Comparison of ENCODE assay signal across 19 cellular contexts in genomic region chr7:44144426-44144967, GRCh38. TPM values are rescaled to one million over a fixed set of nuclear protein-coding genes. Genes with fewer than 3 reads are reported as not detected.
A peak's percentile ranks its signal among the peaks of the same experiment; 100 is the strongest.
DNase-seq lines count a peak whose midpoint lies in the region; ATAC-seq and TF ChIP-seq lines count a peak whose summit lies in the region.
"Had no signal": no experiment of that assay in that cellular context is flagged by ENCODE, and none has a peak within 500 bp of the region (broad histone marks: within the 10 kb centered on the region; RNA-seq: fewer than 3 reads in every experiment).

No MANE protein-coding gene starts in this region.

- no peak overlapping the region for H3K27ac Mint-ChIP-seq in WTC11

- ATAC-seq in left cardiac atrium (no peak), WTC11 (no peak)
- ATAC-seq: PC-3 had no signal

- POLR2A ChIA-PET in WTC11 (lab: Charles Lee): no interaction called here

- no peaks in the 10 kb centered on the region for H3K9me3 Mint-ChIP-seq in WTC11
- H3K9me3 Mint-ChIP-seq: CD8-positive, alpha-beta memory T cell had no signal

- no peak overlapping the region for H2AFZ ChIP-seq in osteoblast (ENCODE audit: low read length)

- H3K4me1 ChIP-seq in right atrium auricular region (peaks cover 0 to 37% of the 10 kb centered on the region in 2 donors), osteoblast (ENCODE audit: insufficient read depth, low read length) (no peaks in the 10 kb centered on the region), SJCRH30 (peaks cover 5% of the 10 kb centered on the region)

- peak overlapping the region; percentile 84 to 92 for H3K27ac ChIP-seq in right atrium auricular region
- no peak overlapping the region for H3K27ac ChIP-seq in osteoblast (ENCODE audit: low read depth, low read length)
- H3K27ac ChIP-seq in SJCRH30: no peak overlapping the region
- H3K27ac ChIP-seq: KMS-11 had no signal

- no peaks in the 10 kb centered on the region for H3K36me3 Mint-ChIP-seq in WTC11
- H3K36me3 Mint-ChIP-seq: CD8-positive, alpha-beta memory T cell had no signal

- CTCF ChIA-PET in WTC11 (lab: Charles Lee): interaction anchor here (1.1 to 1.3 kb wide), 3 partner anchors 9 to 52 kb away, joined by 3 to 4 read pairs (median 3); no protein-coding TSS in a partner anchor

- no peaks in the 10 kb centered on the region for H3K27me3 ChIP-seq in right atrium auricular region
- H3K27me3 ChIP-seq in osteoblast (ENCODE audit: insufficient read depth, low read length): peaks cover 15% of the 10 kb centered on the region
- no peaks in the 10 kb centered on the region for H3K27me3 ChIP-seq in SJCRH30
- H3K27me3 ChIP-seq: BE2C had no signal

- no peak overlapping the region for H3K4me2 ChIP-seq in osteoblast (ENCODE audit: insufficient read depth, low read length)
- H3K4me2 ChIP-seq: KMS-11 had no signal

- no peak overlapping the region; the same call in 1 of the 2 replicates for H3K4me3 Mint-ChIP-seq in WTC11

- TF ChIP-seq CTCF in right atrium auricular region (IDR thresholded peaks at IDR 0.05): no peak
- no peak for TF ChIP-seq CTCF in WTC11 (IDR thresholded peaks at IDR 0.05)
- no peak for TF ChIP-seq CTCF in osteoblast (IDR thresholded peaks at IDR 0.05; ENCODE audit: extremely low read depth, low read depth, low read length)

- DNase-seq in right atrium auricular region (ENCODE audit: low spot score): no peak
- no peak for DNase-seq in left cardiac atrium
- peak; percentile 10 for DNase-seq in WTC11 (ENCODE audit: low spot score)
- peak; percentile 89 for DNase-seq in osteoblast (ENCODE audit: insufficient read length, low spot score, missing footprints)
- no peak for DNase-seq in DMS79 (lab: John Stamatoyannopoulos, UW)
- DNase-seq in NCI-H1436 treated with DMSO at 0.1 percent for 48 hours (lab: John Stamatoyannopoulos, UW): no peak
- no peak for DNase-seq in SJCRH30
- DNase-seq: ACHN, BE2C, DMS 273 treated with DMSO at 0.1 percent for 48 hours, EL, NCI-H1092, NCI-H187, NCI-H446, PC-3, SHP77 had no signal

- intact Hi-C loops in left cardiac atrium (cut with DNase I): loop anchor here in 1 of 2 donors (5.0 to 10.0 kb wide), 2 partner anchors 50 to 67 kb away; no protein-coding TSS in a partner anchor

- H4K20me1 ChIP-seq in osteoblast (ENCODE audit: insufficient read depth, low read length): no peaks in the 10 kb centered on the region

- no peaks in the 10 kb centered on the region for H3K79me2 ChIP-seq in osteoblast (ENCODE audit: insufficient read depth, low read length)

- peaks cover 41% of the 10 kb centered on the region for H3K27me3 Mint-ChIP-seq in WTC11 (ENCODE audit: low read depth)

- peaks cover 14% of the 10 kb centered on the region for H3K36me3 ChIP-seq in right atrium auricular region
- H3K36me3 ChIP-seq in osteoblast (ENCODE audit: insufficient read depth, low read length): no peaks in the 10 kb centered on the region
- H3K36me3 ChIP-seq in SJCRH30: no peaks in the 10 kb centered on the region
- H3K36me3 ChIP-seq: BE2C had no signal

- no peaks in the 10 kb centered on the region for H3K9me3 ChIP-seq in right atrium auricular region
- H3K9me3 ChIP-seq in osteoblast (ENCODE audit: low read depth, low read length): no peaks in the 10 kb centered on the region
- H3K9me3 ChIP-seq in SJCRH30 (replicated peaks): no peaks in the 10 kb centered on the region
- H3K9me3 ChIP-seq: BE2C had no signal

- H3K4me1 Mint-ChIP-seq in WTC11: peaks cover 21% of the 10 kb centered on the region

- H3K4me3 ChIP-seq in right atrium auricular region: no peak overlapping the region
- no peak overlapping the region for H3K4me3 ChIP-seq in osteoblast (ENCODE audit: insufficient read depth, low read length)
- H3K4me3 ChIP-seq in SJCRH30: no peak overlapping the region

TF ChIP-seq in WTC11, 78 proteins besides CTCF, POLR2A, EP300 and RAD21 (continues in another document):
- TF ChIP-seq NFYB (CRISPR knock-in tag; conservative IDR thresholded peaks at IDR 0.05; ENCODE audit: low read depth) (no peak), ZNF121 (CRISPR knock-in tag; IDR thresholded peaks at IDR 0.05) (no peak), ZNF232 (CRISPR knock-in tag; IDR thresholded peaks at IDR 0.05) (no peak), RELA (CRISPR knock-in tag; IDR thresholded peaks at IDR 0.05; ENCODE audit: borderline replicate concordance) (no peak), HMGA2 (CRISPR knock-in tag; IDR thresholded peaks at IDR 0.05) (no peak), ZNF416 (CRISPR knock-in tag; IDR thresholded peaks at IDR 0.05) (no peak), GABPB1 (CRISPR knock-in tag; IDR thresholded peaks at IDR 0.05) (no peak), IRF1 (CRISPR knock-in tag; IDR thresholded peaks at IDR 0.05) (no peak), E2F1 (CRISPR knock-in tag; IDR thresholded peaks at IDR 0.05) (no peak), GRHL2 (CRISPR knock-in tag; IDR thresholded peaks at IDR 0.05; ENCODE audit: insufficient replicate concordance, severe bottlenecking) (no peak), STAT6 (CRISPR knock-in tag; conservative IDR thresholded peaks at IDR 0.05; ENCODE audit: low read depth) (no peak), FOXK1 (CRISPR knock-in tag; IDR thresholded peaks at IDR 0.05) (no peak)
- TF ChIP-seq, protein P1, sequence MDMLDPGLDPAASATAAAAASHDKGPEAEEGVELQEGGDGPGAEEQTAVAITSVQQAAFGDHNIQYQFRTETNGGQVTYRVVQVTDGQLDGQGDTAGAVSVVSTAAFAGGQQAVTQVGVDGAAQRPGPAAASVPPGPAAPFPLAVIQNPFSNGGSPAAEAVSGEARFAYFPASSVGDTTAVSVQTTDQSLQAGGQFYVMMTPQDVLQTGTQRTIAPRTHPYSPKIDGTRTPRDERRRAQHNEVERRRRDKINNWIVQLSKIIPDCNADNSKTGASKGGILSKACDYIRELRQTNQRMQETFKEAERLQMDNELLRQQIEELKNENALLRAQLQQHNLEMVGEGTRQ (CRISPR knock-in tag; IDR thresholded peaks at IDR 0.05): no peak
- TF ChIP-seq, protein P2, sequence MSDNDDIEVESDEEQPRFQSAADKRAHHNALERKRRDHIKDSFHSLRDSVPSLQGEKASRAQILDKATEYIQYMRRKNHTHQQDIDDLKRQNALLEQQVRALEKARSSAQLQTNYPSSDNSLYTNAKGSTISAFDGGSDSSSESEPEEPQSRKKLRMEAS (CRISPR knock-in tag; IDR thresholded peaks at IDR 0.05): no peak

RNA-seq across cellular contexts. Expression of gene MYL7, which starts 3.4 kb away (rescaled TPM):
- total RNA-seq in right atrium auricular region: over 10,000 TPM; 17,339 to 49,235 TPM
- over 10,000 TPM; 20,486 to 20,690 TPM for total RNA-seq in left cardiac atrium
- 0.39 to 1.6 TPM (median 0.90 TPM) in 3 replicates for total RNA-seq in WTC11 (2021)
- not detected in 2 replicates for total RNA-seq in osteoblast
- total RNA-seq in SJCRH30 (2014; rRNA removed; shearing (Covaris generic)): not detected in 2 replicates
- total RNA-seq: CD8-positive, alpha-beta memory T cell; MCF 10A; PC-3 had no signal

RNA-seq across cellular contexts. Expression of gene POLD2, which starts 21.1 kb away (rescaled TPM):
- total RNA-seq in right atrium auricular region: 10 to 100 TPM; 71.4 to 76.5 TPM
- 10 to 100 TPM; 95.8 to 98.9 TPM for total RNA-seq in left cardiac atrium
- 140 to 154 TPM (median 146 TPM) in 3 replicates for total RNA-seq in WTC11 (2021)
- 69.2 and 80.3 TPM in 2 replicates for total RNA-seq in osteoblast
- total RNA-seq in SJCRH30 (2014; rRNA removed; shearing (Covaris generic)): 149 and 162 TPM in 2 replicates

RNA-seq across cellular contexts. Expression of gene AEBP1, which starts 40.4 kb away (rescaled TPM):
- 100 to 1,000 TPM in 1 of 2 donors, 10 to 100 TPM in 1; 84.4 to 193 TPM for total RNA-seq in right atrium auricular region
- total RNA-seq in left cardiac atrium: 100 to 1,000 TPM in 1 of 2 donors, 10 to 100 TPM in 1; 65.0 to 117 TPM
- 50.8 to 55.5 TPM (median 52.4 TPM) in 3 replicates for total RNA-seq in WTC11 (2021)
- total RNA-seq in osteoblast: 219 and 267 TPM in 2 replicates
- total RNA-seq in SJCRH30 (2014; rRNA removed; shearing (Covaris generic)): 13.4 and 17.8 TPM in 2 replicates
- total RNA-seq: MCF 10A, PC-3 had no signal

RNA-seq across cellular contexts. Expression of gene GCK, which starts 44.7 kb away (rescaled TPM):
- total RNA-seq in right atrium auricular region: 10 to 100 TPM; 11.1 to 21.0 TPM
- total RNA-seq in left cardiac atrium: 1 to 10 TPM; 3.1 to 5.6 TPM
- total RNA-seq in WTC11 (2021): 3.3 to 5.1 TPM (median 4.5 TPM) in 3 replicates
- total RNA-seq in osteoblast: not detected in 2 replicates
- not detected in 2 replicates for total RNA-seq in SJCRH30 (2014; rRNA removed; shearing (Covaris generic))
- total RNA-seq: MCF 10A, PC-3 had no signal

RNA-seq across cellular contexts. Expression of gene YKT6, which starts 56.3 kb away (rescaled TPM):
- total RNA-seq in right atrium auricular region: 10 to 100 TPM; 43.9 to 44.9 TPM
- 10 to 100 TPM; 51.5 to 62.1 TPM for total RNA-seq in left cardiac atrium
- 82.2 to 102 TPM (median 83.7 TPM) in 3 replicates for total RNA-seq in WTC11 (2021)
- 90.1 and 95.2 TPM in 2 replicates for total RNA-seq in osteoblast
- 98.6 and 101 TPM in 2 replicates for total RNA-seq in SJCRH30 (2014; rRNA removed; shearing (Covaris generic))

Comparison
In these comparisons a context has a peak if more than half of its experiments do, and no peak if none do; other contexts are left out.
1. DNase-seq: peak in WTC11 (single experiment) and osteoblast (single experiment); none in right atrium auricular region (single experiment), left cardiac atrium (single experiment), DMS79 (single experiment), NCI-H1436 treated with DMSO at 0.1 percent for 48 hours (single experiment) and SJCRH30 (0 of 2).
2. H3K27ac ChIP-seq: peak in right atrium auricular region (2 of 2); none in osteoblast (single experiment) and SJCRH30 (single experiment).
3. RNA of gene MYL7, which starts 3.4 kb away (total RNA-seq): 17,339 to 49,235 TPM in right atrium auricular region and 20,486 to 20,690 TPM in left cardiac atrium; 0.39 to 1.6 TPM in WTC11, not detected in osteoblast and not detected in SJCRH30; every median in the first group is over 1,000 times any median in the second.